ENCODE assay signal across 16 cellular contexts in the genomic region with DNA sequence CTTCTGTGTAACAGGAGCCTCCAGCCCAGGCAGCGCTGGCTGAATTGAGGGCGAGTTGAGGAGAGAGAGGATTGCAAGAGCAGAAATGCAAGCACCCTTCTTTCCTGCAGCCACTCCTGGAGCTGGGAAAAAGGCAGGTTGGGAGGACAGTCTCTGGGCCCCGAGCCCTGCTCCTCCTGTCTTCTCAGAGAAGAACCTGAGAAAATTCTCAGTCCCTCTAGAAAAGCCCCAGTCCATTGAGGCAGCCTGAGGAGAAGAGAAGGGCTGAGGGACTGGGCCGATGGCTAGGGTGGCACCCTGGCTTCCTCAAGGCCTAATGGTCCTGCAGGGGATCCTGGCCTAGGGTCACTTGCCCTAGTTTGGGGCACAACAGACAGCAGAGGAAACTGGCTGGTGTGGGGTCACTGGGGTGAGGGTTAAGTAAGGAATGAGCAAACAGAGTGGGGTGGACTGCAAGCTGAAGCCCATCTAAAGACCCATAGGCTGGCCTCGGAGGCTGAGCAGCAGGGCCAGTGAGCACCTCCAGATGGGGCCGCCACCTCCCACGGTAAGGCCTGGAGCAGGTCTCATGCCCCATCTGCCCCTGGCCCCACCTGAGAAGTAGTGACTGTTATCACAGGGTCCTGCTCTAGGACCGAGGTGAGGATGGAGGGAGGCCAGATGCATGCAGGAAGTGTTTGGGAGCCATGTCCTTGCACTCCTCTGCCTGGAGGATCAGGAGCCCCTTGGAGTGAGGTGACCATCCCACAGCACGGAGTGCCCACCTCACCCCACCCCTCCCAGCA. TPM values are rescaled to one million over a fixed set of nuclear protein-coding genes. Genes with fewer than 3 reads are reported as not detected.
DNase-seq lines count a peak whose midpoint lies in the region; ATAC-seq and TF ChIP-seq lines count a peak whose summit lies in the region.
"Had no signal": no experiment of that assay in that cellular context is flagged by ENCODE, and none has a peak within 500 bp of the region (broad histone marks: within the 10 kb centered on the region; RNA-seq: fewer than 3 reads in every experiment).

No MANE protein-coding gene starts in this region.

- no peaks in the 10 kb centered on the region for H3K9me3 Mint-ChIP-seq in activated naive CD8-positive, alpha-beta T cell treated with anti-CD3 and anti-CD28 coated beads, Interleukin-2, amount 10 ng/mL, durations not matched to agents 7 days and 5 days
- H3K9me3 Mint-ChIP-seq in activated naive CD8-positive, alpha-beta T cell treated with anti-CD3 and anti-CD28 coated beads, Interleukin-2, amount 50 U/mL, for 24 hours, result no peaks in the 10 kb centered on the region
- H3K9me3 Mint-ChIP-seq in endodermal cell, result no peaks in the 10 kb centered on the region
- no peaks in the 10 kb centered on the region for H3K9me3 Mint-ChIP-seq in T-helper 2 cell treated with Interferon-gamma antibody and Interleukin-4, amounts not matched to agents 5 μg/mL and 100 μg/mL, for 36 hours
- H3K9me3 Mint-ChIP-seq in stimulated activated effector memory CD8-positive, alpha-beta T cell treated with anti-CD3 and anti-CD28 coated beads, Interleukin-12 subunit alpha, Interleukin-12 subunit beta, amount 100 ng/mL, for 72 hours, result no peaks in the 10 kb centered on the region
- H3K9me3 Mint-ChIP-seq: CD4-positive, CD25-positive, alpha-beta regulatory T cell; GM23338; H9 had no signal

- H2AK5ac ChIP-seq in neuronal stem cell (ENCODE audit: low read depth, low read length), result peak overlapping the region; percentile 16

- no peaks in the 10 kb centered on the region for H3K36me3 Mint-ChIP-seq in activated naive CD8-positive, alpha-beta T cell treated with anti-CD3 and anti-CD28 coated beads, Interleukin-2, amount 10 ng/mL, durations not matched to agents 7 days and 5 days
- no peaks in the 10 kb centered on the region for H3K36me3 Mint-ChIP-seq in activated naive CD8-positive, alpha-beta T cell treated with anti-CD3 and anti-CD28 coated beads, Interleukin-2, amount 50 U/mL, for 24 hours (ENCODE audit: low read depth)
- H3K36me3 Mint-ChIP-seq in endodermal cell (ENCODE audit: low read depth), result no peaks in the 10 kb centered on the region
- no peaks in the 10 kb centered on the region for H3K36me3 Mint-ChIP-seq in T-helper 2 cell treated with Interferon-gamma antibody and Interleukin-4, amounts not matched to agents 5 μg/mL and 100 μg/mL, for 36 hours (ENCODE audit: low read depth)
- no peaks in the 10 kb centered on the region for H3K36me3 Mint-ChIP-seq in stimulated activated effector memory CD8-positive, alpha-beta T cell treated with anti-CD3 and anti-CD28 coated beads, Interleukin-12 subunit alpha, Interleukin-12 subunit beta, amount 100 ng/mL, for 72 hours
- H3K36me3 Mint-ChIP-seq: CD4-positive, CD25-positive, alpha-beta regulatory T cell had no signal

- H3K27ac ChIP-seq in endodermal cell (ENCODE audit: low read depth, low read length), result no peak overlapping the region
- H3K27ac ChIP-seq in neuronal stem cell (replicated peaks; ENCODE audit: low read length), result no peak overlapping the region
- no peak overlapping the region for H3K27ac ChIP-seq in upper lobe of right lung
- H3K27ac ChIP-seq: BLaER1 had no signal

- H3K27ac Mint-ChIP-seq in activated naive CD8-positive, alpha-beta T cell treated with anti-CD3 and anti-CD28 coated beads, Interleukin-2, amount 10 ng/mL, durations not matched to agents 7 days and 5 days, result no peak overlapping the region
- no peak overlapping the region for H3K27ac Mint-ChIP-seq in activated naive CD8-positive, alpha-beta T cell treated with anti-CD3 and anti-CD28 coated beads, Interleukin-2, amount 50 U/mL, for 24 hours
- H3K27ac Mint-ChIP-seq in endodermal cell, result no peak overlapping the region
- H3K27ac Mint-ChIP-seq in T-helper 2 cell treated with Interferon-gamma antibody and Interleukin-4, amounts not matched to agents 5 μg/mL and 100 μg/mL, for 36 hours, result no peak overlapping the region
- H3K27ac Mint-ChIP-seq in stimulated activated effector memory CD8-positive, alpha-beta T cell treated with anti-CD3 and anti-CD28 coated beads, Interleukin-12 subunit alpha, Interleukin-12 subunit beta, amount 100 ng/mL, for 72 hours, result no peak overlapping the region
- H3K27ac Mint-ChIP-seq: GM23338 had no signal

- H3K4me1 ChIP-seq in endodermal cell (ENCODE audit: control insufficient read depth, insufficient read depth, low read length) (no peaks in the 10 kb centered on the region), neuronal stem cell (ENCODE audit: control insufficient read depth in 2 of 2, insufficient read depth in 1 of 2, low read depth in 1 of 2, low read length in 2 of 2) (peaks cover 12% of the 10 kb centered on the region in 2 donors), upper lobe of right lung (no peaks in the 10 kb centered on the region)

- H2BK5ac ChIP-seq in neuronal stem cell (ENCODE audit: low read length), result peak overlapping the region; percentile 67

- H4K91ac ChIP-seq in neuronal stem cell (ENCODE audit: low read depth, low read length, poor library complexity), result peak overlapping the region; percentile 81

- H3K9me3 ChIP-seq in endodermal cell (ENCODE audit: control insufficient read depth, low read length), result no peaks in the 10 kb centered on the region
- H3K9me3 ChIP-seq in neuronal stem cell (replicated peaks in 1 of 2; ENCODE audit: control insufficient read depth in 2 of 2, insufficient read depth in 1 of 2, low read depth in 1 of 2, low read length in 2 of 2), result no peaks in the 10 kb centered on the region
- no peaks in the 10 kb centered on the region for H3K9me3 ChIP-seq in upper lobe of right lung
- H3K9me3 ChIP-seq: BLaER1 had no signal

- no peak overlapping the region for H3K4me3 Mint-ChIP-seq in activated naive CD8-positive, alpha-beta T cell treated with anti-CD3 and anti-CD28 coated beads, Interleukin-2, amount 10 ng/mL, durations not matched to agents 7 days and 5 days
- H3K4me3 Mint-ChIP-seq in activated naive CD8-positive, alpha-beta T cell treated with anti-CD3 and anti-CD28 coated beads, Interleukin-2, amount 50 U/mL, for 24 hours, result no peak overlapping the region
- no peak overlapping the region for H3K4me3 Mint-ChIP-seq in endodermal cell
- no peak overlapping the region for H3K4me3 Mint-ChIP-seq in T-helper 2 cell treated with Interferon-gamma antibody and Interleukin-4, amounts not matched to agents 5 μg/mL and 100 μg/mL, for 36 hours
- no peak overlapping the region for H3K4me3 Mint-ChIP-seq in stimulated activated effector memory CD8-positive, alpha-beta T cell treated with anti-CD3 and anti-CD28 coated beads, Interleukin-12 subunit alpha, Interleukin-12 subunit beta, amount 100 ng/mL, for 72 hours
- H3K4me3 Mint-ChIP-seq: CD4-positive, CD25-positive, alpha-beta regulatory T cell; GM23338; H9 had no signal

- H3K9ac ChIP-seq in endodermal cell (ENCODE audit: extremely low read depth, low read length, poor library complexity, severe bottlenecking) (no peak overlapping the region), neuronal stem cell (ENCODE audit: low read depth, low read length, poor library complexity) (peak overlapping the region; percentile 34)
- H3K9ac ChIP-seq: BLaER1 had no signal

- H3K27me3 Mint-ChIP-seq in activated naive CD8-positive, alpha-beta T cell treated with anti-CD3 and anti-CD28 coated beads, Interleukin-2, amount 10 ng/mL, durations not matched to agents 7 days and 5 days, result peaks cover 5% of the 10 kb centered on the region
- H3K27me3 Mint-ChIP-seq in activated naive CD8-positive, alpha-beta T cell treated with anti-CD3 and anti-CD28 coated beads, Interleukin-2, amount 50 U/mL, for 24 hours, result no peaks in the 10 kb centered on the region
- H3K27me3 Mint-ChIP-seq in endodermal cell (ENCODE audit: insufficient read depth), result no peaks in the 10 kb centered on the region
- no peaks in the 10 kb centered on the region for H3K27me3 Mint-ChIP-seq in T-helper 2 cell treated with Interferon-gamma antibody and Interleukin-4, amounts not matched to agents 5 μg/mL and 100 μg/mL, for 36 hours (ENCODE audit: low read depth)

- intact Hi-C loops in upper lobe of right lung (cut with DNase I), result no loop called here

- H3K36me3 ChIP-seq in endodermal cell (ENCODE audit: control insufficient read depth, insufficient read depth, low read length) (no peaks in the 10 kb centered on the region), neuronal stem cell (replicated peaks in 1 of 2; ENCODE audit: control insufficient read depth in 2 of 2, insufficient read depth in 2 of 2, low read length in 2 of 2) (no peaks in the 10 kb centered on the region), upper lobe of right lung (no peaks in the 10 kb centered on the region)
- H3K36me3 ChIP-seq: BLaER1 had no signal

- peak; percentile 8 for DNase-seq in activated naive CD8-positive, alpha-beta T cell treated with anti-CD3 and anti-CD28 coated beads, Interleukin-2, amount 10 ng/mL, durations not matched to agents 7 days and 5 days
- no peak for DNase-seq in activated naive CD8-positive, alpha-beta T cell treated with anti-CD3 and anti-CD28 coated beads, Interleukin-2, amount 50 U/mL, for 24 hours
- DNase-seq in endodermal cell (peak; percentile 39), neuronal stem cell (ENCODE audit: low spot score) (no peak), upper lobe of right lung (peak; percentile 46), GF-D8 (lab: John Stamatoyannopoulos, UW) (no peak)
- no peak for DNase-seq in T-helper 2 cell treated with Interferon-gamma antibody and Interleukin-4, amounts not matched to agents 5 μg/mL and 100 μg/mL, for 36 hours (ENCODE audit: low spot score)
- DNase-seq in stimulated activated effector memory CD8-positive, alpha-beta T cell treated with anti-CD3 and anti-CD28 coated beads, Interleukin-12 subunit alpha, Interleukin-12 subunit beta, amount 100 ng/mL, for 72 hours (ENCODE audit: low spot score in 2 of 2), result no peak
- DNase-seq: 8988T; AML-193; CD4-positive, CD25-positive, alpha-beta regulatory T cell; DMS53; H9 had no signal

- H3K4me1 Mint-ChIP-seq in activated naive CD8-positive, alpha-beta T cell treated with anti-CD3 and anti-CD28 coated beads, Interleukin-2, amount 10 ng/mL, durations not matched to agents 7 days and 5 days, result no peaks in the 10 kb centered on the region
- no peaks in the 10 kb centered on the region for H3K4me1 Mint-ChIP-seq in activated naive CD8-positive, alpha-beta T cell treated with anti-CD3 and anti-CD28 coated beads, Interleukin-2, amount 50 U/mL, for 24 hours
- peaks cover 8% of the 10 kb centered on the region for H3K4me1 Mint-ChIP-seq in endodermal cell
- no peaks in the 10 kb centered on the region for H3K4me1 Mint-ChIP-seq in T-helper 2 cell treated with Interferon-gamma antibody and Interleukin-4, amounts not matched to agents 5 μg/mL and 100 μg/mL, for 36 hours (ENCODE audit: low read depth)
- peaks cover 6% of the 10 kb centered on the region for H3K4me1 Mint-ChIP-seq in stimulated activated effector memory CD8-positive, alpha-beta T cell treated with anti-CD3 and anti-CD28 coated beads, Interleukin-12 subunit alpha, Interleukin-12 subunit beta, amount 100 ng/mL, for 72 hours

- no peak for TF ChIP-seq CTCF in endodermal cell (conservative IDR thresholded peaks at IDR 0.05)
- no peak for TF ChIP-seq CTCF in upper lobe of right lung (IDR thresholded peaks at IDR 0.05)

- WGBS in endodermal cell (ENCODE audit: insufficient coverage in 1 of 2, insufficient read length in 1 of 2), 2 experiments, result 88 to 91% methylated on average over 4 to 9 of the region's 9 CpGs
- no CpG with 5 or more reads among the region's 9 CpGs for WGBS in neuronal stem cell (ENCODE audit: extremely low coverage in 2 of 2, insufficient read length in 2 of 2, insufficient replicate concordance in 1 of 2), 2 donors

- no peak overlapping the region for H3K4me3 ChIP-seq in endodermal cell (ENCODE audit: low read length)
- H3K4me3 ChIP-seq in neuronal stem cell (ENCODE audit: low read length in 2 of 2), result no peak overlapping the region
- no peak overlapping the region for H3K4me3 ChIP-seq in upper lobe of right lung
- H3K4me3 ChIP-seq: BLaER1, GM23338 had no signal

- POLR2A ChIA-PET in activated naive CD8-positive, alpha-beta T cell treated with anti-CD3 and anti-CD28 coated beads, Interleukin-2, amount 10 ng/mL, durations not matched to agents 7 days and 5 days (lab: Charles Lee), result no interaction called here

- no peak overlapping the region for H2AFZ ChIP-seq in neuronal stem cell (ENCODE audit: low read length)
- H2AFZ ChIP-seq: GM23338 had no signal

- H3K18ac ChIP-seq in neuronal stem cell (ENCODE audit: low read length), result peak overlapping the region; percentile 70

- no peak overlapping the region for H3K4me2 ChIP-seq in neuronal stem cell (ENCODE audit: insufficient read depth, low read length, poor library complexity, severe bottlenecking)
- H3K4me2 ChIP-seq: BLaER1, GM23338 had no signal

- ATAC-seq in activated naive CD8-positive, alpha-beta T cell treated with anti-CD3 and anti-CD28 coated beads, Interleukin-2, amount 10 ng/mL, durations not matched to agents 7 days and 5 days (ENCODE audit: low read depth), result no peak
- ATAC-seq in activated naive CD8-positive, alpha-beta T cell treated with anti-CD3 and anti-CD28 coated beads, Interleukin-2, amount 50 U/mL, for 24 hours, result no peak
- ATAC-seq in upper lobe of right lung, result no peak
- ATAC-seq in stimulated activated effector memory CD8-positive, alpha-beta T cell treated with anti-CD3 and anti-CD28 coated beads, Interleukin-12 subunit alpha, Interleukin-12 subunit beta, amount 100 ng/mL, for 72 hours, result no peak
- ATAC-seq: GM23338 had no signal

- H3K4ac ChIP-seq in neuronal stem cell (ENCODE audit: low read length), result no peak overlapping the region

- peak overlapping the region; percentile 96 for H2BK15ac ChIP-seq in neuronal stem cell (ENCODE audit: low read length)

- peak overlapping the region; percentile 33 for H2BK12ac ChIP-seq in neuronal stem cell (ENCODE audit: low read length)

- H3K27me3 ChIP-seq in endodermal cell (ENCODE audit: control insufficient read depth, insufficient read depth, low read length, poor library complexity, severe bottlenecking) (no peaks in the 10 kb centered on the region), neuronal stem cell (ENCODE audit: control insufficient read depth in 3 of 3, insufficient read depth in 3 of 3, low read depth in 1 of 3, low read length in 3 of 3) (peaks cover 0 to 6% (median 0%) of the 10 kb centered on the region in 3 experiments), upper lobe of right lung (no peaks in the 10 kb centered on the region)
- H3K27me3 ChIP-seq: BLaER1 had no signal

- no peaks in the 10 kb centered on the region for H3K79me1 ChIP-seq in neuronal stem cell (ENCODE audit: low read depth, low read length)

- peak overlapping the region; percentile 32 for H3K14ac ChIP-seq in neuronal stem cell (ENCODE audit: low read length)

- peak overlapping the region; percentile 40 for H3K23ac ChIP-seq in neuronal stem cell (ENCODE audit: low read depth, low read length, poor library complexity)

- no peak overlapping the region for H4K8ac ChIP-seq in neuronal stem cell (ENCODE audit: low read depth, low read length)

- H2BK120ac ChIP-seq in neuronal stem cell (ENCODE audit: low read depth, low read length), result peak overlapping the region; percentile 88

RNA-seq across cellular contexts. Expression of gene CIB4, which starts 12.4 kb away (rescaled TPM):
- total RNA-seq in activated naive CD8-positive, alpha-beta T cell treated with anti-CD3 and anti-CD28 coated beads, Interleukin-2, amount 10 ng/mL, durations not matched to agents 7 days and 5 days, result not detected
- total RNA-seq in endodermal cell (not detected), upper lobe of right lung (not detected)
- polyA plus RNA-seq in endodermal cell (2013, experiment 1 of 2), result not detected
- not detected for polyA plus RNA-seq in endodermal cell (2013, experiment 2 of 2)
- not detected for polyA plus RNA-seq in neuronal stem cell (2013, experiment 1 of 2)
- polyA plus RNA-seq in neuronal stem cell (2013, experiment 2 of 2), result not detected
- total RNA-seq: CD4-positive, CD25-positive, alpha-beta regulatory T cell; GM23338; H9; HT1080 had no signal
- polyA plus RNA-seq: CD4-positive, CD25-positive, alpha-beta regulatory T cell; GM23338 had no signal

Comparison
In these comparisons a context has a peak if more than half of its experiments do, and no peak if none do; other contexts are left out.
1. DNase-seq: peak in activated naive CD8-positive, alpha-beta T cell treated with anti-CD3 and anti-CD28 coated beads, Interleukin-2, amount 10 ng/mL, durations not matched to agents 7 days and 5 days (single experiment), endodermal cell (single experiment) and upper lobe of right lung (single experiment); none in activated naive CD8-positive, alpha-beta T cell treated with anti-CD3 and anti-CD28 coated beads, Interleukin-2, amount 50 U/mL, for 24 hours (single experiment), neuronal stem cell (single experiment), T-helper 2 cell treated with Interferon-gamma antibody and Interleukin-4, amounts not matched to agents 5 μg/mL and 100 μg/mL, for 36 hours (single experiment), stimulated activated effector memory CD8-positive, alpha-beta T cell treated with anti-CD3 and anti-CD28 coated beads, Interleukin-12 subunit alpha, Interleukin-12 subunit beta, amount 100 ng/mL, for 72 hours (0 of 2) and GF-D8 (single experiment).